In the genomic region with DNA sequence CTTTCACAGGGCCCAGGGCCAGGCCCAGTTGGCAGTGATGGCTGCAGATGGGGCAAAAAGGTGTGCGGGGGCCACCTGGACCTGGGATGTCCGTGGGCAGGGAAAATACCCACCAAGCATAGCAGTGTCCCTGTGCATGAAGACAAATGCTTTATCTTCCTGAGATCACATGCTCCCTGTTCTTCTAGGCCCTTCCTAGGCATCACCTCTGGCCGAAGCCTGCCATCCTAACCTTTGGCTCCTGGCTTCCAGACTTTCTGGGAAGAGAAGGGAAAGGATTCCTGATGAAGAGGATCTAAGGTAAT, we compare ENCODE assay signal across 20 cellular contexts.
"Had no signal": no experiment of that assay in that cellular context is flagged by ENCODE, and none has a peak within 500 bp of the region (broad histone marks: within the 10 kb centered on the region; RNA-seq: fewer than 3 reads in every experiment).

No MANE protein-coding gene starts in this region.

- H3K27me3 Mint-ChIP-seq: activated CD4-positive, alpha-beta T cell treated with anti-CD3 and anti-CD28 coated beads, Interleukin-2, amount 10 ng/mL, durations not matched to agents 7 days and 5 days; activated CD8-positive, alpha-beta T cell treated with anti-CD3 and anti-CD28 coated beads for 36 hours; stimulated activated naive CD8-positive, alpha-beta T cell treated with anti-CD3 and anti-CD28 coated beads, Interleukin-15, amount 100 ng/mL, for 72 hours had no signal

- H3K4me1 Mint-ChIP-seq: activated CD4-positive, alpha-beta T cell treated with anti-CD3 and anti-CD28 coated beads, Interleukin-2, amount 10 ng/mL, durations not matched to agents 7 days and 5 days; activated naive CD4-positive, alpha-beta T cell treated with anti-CD3 and anti-CD28 coated beads, Interleukin-2, amount 50 U/mL, for 24 hours; naive B cell; stimulated activated effector memory CD8-positive, alpha-beta T cell treated with anti-CD3 and anti-CD28 coated beads, Interleukin-12 subunit alpha, Interleukin-12 subunit beta, amount 100 ng/mL, for 72 hours; stimulated activated naive CD8-positive, alpha-beta T cell treated with anti-CD3 and anti-CD28 coated beads, Interleukin-15, amount 100 ng/mL, for 72 hours had no signal

- H3K36me3 Mint-ChIP-seq: activated naive CD4-positive, alpha-beta T cell treated with anti-CD3 and anti-CD28 coated beads, Interleukin-2, amount 50 U/mL, for 24 hours; mesothelial cell of epicardium; naive B cell; stimulated activated effector memory CD8-positive, alpha-beta T cell treated with anti-CD3 and anti-CD28 coated beads, Interleukin-12 subunit alpha, Interleukin-12 subunit beta, amount 100 ng/mL, for 72 hours; WTC11 had no signal

- H3K9me3 Mint-ChIP-seq: activated CD4-positive, alpha-beta T cell treated with anti-CD3 and anti-CD28 coated beads, Interleukin-2, amount 10 ng/mL, durations not matched to agents 7 days and 5 days; activated CD8-positive, alpha-beta T cell treated with anti-CD3 and anti-CD28 coated beads for 36 hours; activated naive CD4-positive, alpha-beta T cell treated with anti-CD3 and anti-CD28 coated beads, Interleukin-2, amount 50 U/mL, for 24 hours; activated T-helper 2 cell treated with anti-CD3 and anti-CD28 coated beads, Interferon-gamma antibody, Interleukin-2, Interleukin-4, amounts not matched to agents 10 μg/mL and 5 μg/mL and 100 μg/mL, durations not matched to agents 14 hours and 24 hours and 36 hours; mesothelial cell of epicardium; naive B cell; stimulated activated effector memory CD8-positive, alpha-beta T cell treated with anti-CD3 and anti-CD28 coated beads, Interleukin-12 subunit alpha, Interleukin-12 subunit beta, amount 100 ng/mL, for 72 hours; stimulated activated naive CD8-positive, alpha-beta T cell treated with anti-CD3 and anti-CD28 coated beads, Interleukin-15, amount 100 ng/mL, for 72 hours; WTC11 had no signal

- H3K27me3 ChIP-seq: colonic mucosa, dorsolateral prefrontal cortex, hepatocyte, tibial artery had no signal

- H3K79me2 ChIP-seq: hepatocyte had no signal

- H3K4me3 ChIP-seq: colonic mucosa, dorsolateral prefrontal cortex, hepatocyte, tibial artery had no signal

- H3K27ac ChIP-seq: colonic mucosa, dorsolateral prefrontal cortex, hepatocyte had no signal

- H3K36me3 ChIP-seq: colonic mucosa had no signal

- H3K4me2 ChIP-seq: hepatocyte had no signal

- H3K4me1 ChIP-seq: colonic mucosa had no signal

- ATAC-seq: activated CD8-positive, alpha-beta T cell treated with anti-CD3 and anti-CD28 coated beads for 36 hours; SK-N-SH treated with all-trans-retinoic acid at 6 μM for 48 hours; stimulated activated effector memory CD8-positive, alpha-beta T cell treated with anti-CD3 and anti-CD28 coated beads, Interleukin-12 subunit alpha, Interleukin-12 subunit beta, amount 100 ng/mL, for 72 hours; stimulated activated naive CD8-positive, alpha-beta T cell treated with anti-CD3 and anti-CD28 coated beads, Interleukin-15, amount 100 ng/mL, for 72 hours; WTC11 had no signal

- DNase-seq: activated CD4-positive, alpha-beta T cell treated with anti-CD3 and anti-CD28 coated beads for 1 hour; activated CD4-positive, alpha-beta T cell treated with anti-CD3 and anti-CD28 coated beads, Interleukin-2, amount 10 ng/mL, durations not matched to agents 7 days and 5 days; activated CD8-positive, alpha-beta T cell treated with anti-CD3 and anti-CD28 coated beads for 36 hours; activated T-cell treated with anti-CD3 and anti-CD28 coated beads, Interleukin-2, amount 50 U/mL, for 48 hours; anterior cingulate cortex; colonic mucosa; left cardiac atrium; naive B cell; stimulated activated CD4-positive, alpha-beta T cell treated with anti-CD3 and anti-CD28 coated beads, Interleukin-4, amount 100 ng/mL, for 24 hours; stimulated activated naive CD8-positive, alpha-beta T cell treated with anti-CD3 and anti-CD28 coated beads, Interleukin-15, amount 100 ng/mL, for 72 hours; T-helper 2 cell had no signal

- H3K9me3 ChIP-seq: colonic mucosa, tibial artery had no signal

- H3K27ac Mint-ChIP-seq: activated CD4-positive, alpha-beta T cell treated with anti-CD3 and anti-CD28 coated beads, Interleukin-2, amount 10 ng/mL, durations not matched to agents 7 days and 5 days; activated CD8-positive, alpha-beta T cell treated with anti-CD3 and anti-CD28 coated beads for 36 hours; activated naive CD4-positive, alpha-beta T cell treated with anti-CD3 and anti-CD28 coated beads, Interleukin-2, amount 50 U/mL, for 24 hours; activated T-helper 2 cell treated with anti-CD3 and anti-CD28 coated beads, Interferon-gamma antibody, Interleukin-2, Interleukin-4, amounts not matched to agents 10 μg/mL and 5 μg/mL and 100 μg/mL, durations not matched to agents 14 hours and 24 hours and 36 hours; mesothelial cell of epicardium; WTC11 had no signal

- H3K4me3 Mint-ChIP-seq: activated CD4-positive, alpha-beta T cell treated with anti-CD3 and anti-CD28 coated beads, Interleukin-2, amount 10 ng/mL, durations not matched to agents 7 days and 5 days; activated CD8-positive, alpha-beta T cell treated with anti-CD3 and anti-CD28 coated beads for 36 hours; activated naive CD4-positive, alpha-beta T cell treated with anti-CD3 and anti-CD28 coated beads, Interleukin-2, amount 50 U/mL, for 24 hours; mesothelial cell of epicardium; naive B cell; stimulated activated effector memory CD8-positive, alpha-beta T cell treated with anti-CD3 and anti-CD28 coated beads, Interleukin-12 subunit alpha, Interleukin-12 subunit beta, amount 100 ng/mL, for 72 hours; stimulated activated naive CD8-positive, alpha-beta T cell treated with anti-CD3 and anti-CD28 coated beads, Interleukin-15, amount 100 ng/mL, for 72 hours; WTC11 had no signal

- H2AFZ ChIP-seq: hepatocyte had no signal
